18 cellular contexts compared by ENCODE assay signal in the genomic region with DNA sequence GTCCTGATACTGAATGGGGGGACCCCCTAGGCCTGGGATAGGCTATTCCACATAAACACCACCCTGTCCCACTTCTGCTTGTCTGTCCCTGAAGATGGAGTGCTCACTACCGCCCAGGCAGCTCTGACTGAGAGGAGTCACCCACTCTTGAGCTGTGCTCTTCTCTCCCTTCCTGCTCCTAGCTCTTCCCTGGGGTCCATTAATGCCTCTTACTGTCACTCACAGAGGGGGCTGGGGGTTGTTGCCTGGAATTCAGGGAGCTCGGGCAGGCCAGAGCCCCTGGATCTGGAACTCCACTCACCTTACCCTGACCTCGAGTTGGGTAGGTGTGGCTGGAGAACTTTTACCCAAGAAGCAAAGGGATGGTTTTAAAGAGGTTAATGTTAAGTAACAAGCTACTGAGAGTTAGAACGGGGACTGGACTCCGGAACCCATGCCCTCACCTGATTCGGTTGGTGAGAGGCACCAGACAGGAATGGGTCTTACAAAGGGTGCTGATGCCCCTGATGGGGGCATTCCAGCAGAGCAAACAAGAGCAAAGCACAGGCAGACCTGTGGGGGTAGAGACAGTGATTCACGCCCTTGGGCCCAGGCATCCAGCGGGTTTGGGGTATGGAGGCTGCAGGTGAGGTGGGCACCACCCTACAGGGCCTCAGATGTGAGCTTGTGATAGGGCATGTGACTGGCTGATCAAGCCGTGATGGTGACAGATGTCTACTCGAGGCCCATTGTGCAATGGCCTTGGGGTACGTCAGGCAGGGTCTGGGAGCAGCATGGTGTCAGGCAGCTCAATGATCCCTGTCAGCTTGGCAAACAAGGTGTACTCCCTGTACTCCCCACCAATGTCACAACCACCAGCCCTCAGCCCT. TPM values are rescaled to one million over a fixed set of nuclear protein-coding genes. Genes with fewer than 3 reads are reported as not detected.
DNase-seq lines count a peak whose midpoint lies in the region; ATAC-seq, FAIRE-seq and TF ChIP-seq lines count a peak whose summit lies in the region.
"Had no signal": no experiment of that assay in that cellular context is flagged by ENCODE, and none has a peak within 500 bp of the region (broad histone marks: within the 10 kb centered on the region; RNA-seq: fewer than 3 reads in every experiment).

No MANE protein-coding gene starts in this region.

- H3K9me3 ChIP-seq in HepG2 (ENCODE audit: low read length) = no peaks in the 10 kb centered on the region
- H3K9me3 ChIP-seq: left lung had no signal

- H3K9ac ChIP-seq in HepG2 (ENCODE audit: insufficient read depth, low read depth, low read length) = no peak overlapping the region

- DNase-seq in activated naive CD8-positive, alpha-beta T cell treated with anti-CD3 and anti-CD28 coated beads, Interleukin-2, amount 10 ng/mL, durations not matched to agents 7 days and 5 days = no peak
- no peak for DNase-seq in activated naive CD8-positive, alpha-beta T cell treated with anti-CD3 and anti-CD28 coated beads for 36 hours
- DNase-seq in RWPE1 (ENCODE audit: low spot score) = no peak
- DNase-seq in HepG2 (ENCODE audit: low spot score) = no peak
- no peak for DNase-seq in stimulated activated naive B cell treated with anti-CD40 and anti-IgM and Interleukin-4, amounts not matched to agents 10 μg/mL and 1 μg/mL and 100 μg/mL, for 72 hours
- DNase-seq in NCI-H1048 (lab: John Stamatoyannopoulos, UW) = no peak
- DNase-seq: caudate nucleus; effector memory CD4-positive, alpha-beta T cell; Kasumi-1; naive B cell; NCI-H1436 treated with DMSO at 0.1 percent for 48 hours; NCI-H345; SHP77; substantia nigra had no signal

- intact Hi-C loops in HepG2 (cut with micrococcal nuclease; ENCODE audit: unreplicated experiment) = no loop called here

- H3K27me3 Mint-ChIP-seq in activated naive CD8-positive, alpha-beta T cell treated with anti-CD3 and anti-CD28 coated beads, Interleukin-2, amount 10 ng/mL, durations not matched to agents 7 days and 5 days = no peaks in the 10 kb centered on the region
- H3K27me3 Mint-ChIP-seq in activated naive CD8-positive, alpha-beta T cell treated with anti-CD3 and anti-CD28 coated beads for 36 hours = no peaks in the 10 kb centered on the region
- H3K27me3 Mint-ChIP-seq in stimulated activated naive B cell treated with anti-CD40 and anti-IgM and Interleukin-4, amounts not matched to agents 10 μg/mL and 1 μg/mL and 100 μg/mL, for 72 hours = no peaks in the 10 kb centered on the region
- H3K27me3 Mint-ChIP-seq: naive B cell had no signal

- TF ChIP-seq EP300 in HepG2 (IDR thresholded peaks at IDR 0.05; ENCODE audit: low read depth in 2 of 2, low read length in 2 of 2) (no peak), HepG2 (CRISPR knock-in tag; IDR thresholded peaks at IDR 0.05; ENCODE audit: borderline replicate concordance) (no peak)

- FAIRE-seq in HepG2 (lab: Jason Lieb, UNC) = no peak
- FAIRE-seq: GM18507 had no signal

- H4K20me1 ChIP-seq in HepG2 (ENCODE audit: insufficient read depth, low read length) = no peaks in the 10 kb centered on the region

- POLR2A ChIA-PET in activated naive CD8-positive, alpha-beta T cell treated with anti-CD3 and anti-CD28 coated beads, Interleukin-2, amount 10 ng/mL, durations not matched to agents 7 days and 5 days (lab: Charles Lee) = interaction anchor here (0.6 to 0.9 kb wide), 2 partner anchors 58 to 179 kb away, joined by 3 read pairs; partner anchors contain the start of gene SETD2
- POLR2A ChIA-PET in RWPE1 (lab: Yijun Ruan, JAX; ENCODE audit: low non-redundant PET) = no interaction called here
- POLR2A ChIA-PET in HepG2 (lab: Yijun Ruan, JAX) = interaction anchor here (1.0 kb wide), 1 partner anchor 8 kb away, joined by 6 read pairs; the partner anchor contains the start of gene CCDC12

- H3K9me3 Mint-ChIP-seq in activated naive CD8-positive, alpha-beta T cell treated with anti-CD3 and anti-CD28 coated beads, Interleukin-2, amount 10 ng/mL, durations not matched to agents 7 days and 5 days = no peaks in the 10 kb centered on the region
- no peaks in the 10 kb centered on the region for H3K9me3 Mint-ChIP-seq in activated naive CD8-positive, alpha-beta T cell treated with anti-CD3 and anti-CD28 coated beads for 36 hours
- H3K9me3 Mint-ChIP-seq in stimulated activated naive B cell treated with anti-CD40 and anti-IgM and Interleukin-4, amounts not matched to agents 10 μg/mL and 1 μg/mL and 100 μg/mL, for 72 hours = no peaks in the 10 kb centered on the region
- H3K9me3 Mint-ChIP-seq: naive B cell had no signal

- H3K36me3 ChIP-seq in HepG2 (replicated peaks in 1 of 2; ENCODE audit: control insufficient read depth in 1 of 2, insufficient read depth in 2 of 2, low read length in 2 of 2) = no peaks in the 10 kb centered on the region

- CTCF ChIA-PET in RWPE1 (lab: Yijun Ruan, JAX) = no interaction called here
- CTCF ChIA-PET in HepG2 (lab: Yijun Ruan, JAX; ENCODE audit: low intra/inter-chr PET ratio, low total read pairs) = no interaction called here

- ATAC-seq in activated naive CD8-positive, alpha-beta T cell treated with anti-CD3 and anti-CD28 coated beads, Interleukin-2, amount 10 ng/mL, durations not matched to agents 7 days and 5 days (ENCODE audit: low read depth) = no peak
- ATAC-seq in HepG2 (no peak), HG02642 (IDR thresholded peaks at IDR 0.05; ENCODE audit: poor library complexity, unreplicated experiment) (no peak), HG02840 (IDR thresholded peaks at IDR 0.05; ENCODE audit: low FRiP score, unreplicated experiment) (no peak)
- ATAC-seq in stimulated activated naive B cell treated with anti-CD40 and anti-IgM and Interleukin-4, amounts not matched to agents 10 μg/mL and 1 μg/mL and 100 μg/mL, for 72 hours (replicated peaks) = no peak
- ATAC-seq: left lung had no signal

- 85% methylated on average over 7 of the region's 11 CpGs for WGBS in HepG2 (ENCODE audit: low lambda C conversion rate)

- BruUV-seq in HepG2 (replicated peaks; lab: Mats Ljungman, UMichigan) = no TSS peak

- in situ Hi-C loops in HepG2 (cut with HindIII; ENCODE audit: extremely low pct_ligation_motif_present, low pct_unique_long_range_greater_than_20kb) = loop anchor here (5.0 kb wide), 1 partner anchor 53 kb away; no protein-coding TSS in a partner anchor

- TF ChIP-seq POLR2A in HepG2 (IDR thresholded peaks at IDR 0.05; ENCODE audit: insufficient read depth in 1 of 2, low read depth in 2 of 2, low read length in 2 of 2) = no peak

- H3K27ac Mint-ChIP-seq in activated naive CD8-positive, alpha-beta T cell treated with anti-CD3 and anti-CD28 coated beads, Interleukin-2, amount 10 ng/mL, durations not matched to agents 7 days and 5 days = peak overlapping the region; percentile 51
- no peak overlapping the region for H3K27ac Mint-ChIP-seq in activated naive CD8-positive, alpha-beta T cell treated with anti-CD3 and anti-CD28 coated beads for 36 hours
- peak overlapping the region; percentile 78 for H3K27ac Mint-ChIP-seq in stimulated activated naive B cell treated with anti-CD40 and anti-IgM and Interleukin-4, amounts not matched to agents 10 μg/mL and 1 μg/mL and 100 μg/mL, for 72 hours

- H3K4me1 ChIP-seq in HepG2 (ENCODE audit: insufficient read depth, low read length) = peaks cover 37% of the 10 kb centered on the region

- no peak overlapping the region for H3K4me3 Mint-ChIP-seq in activated naive CD8-positive, alpha-beta T cell treated with anti-CD3 and anti-CD28 coated beads, Interleukin-2, amount 10 ng/mL, durations not matched to agents 7 days and 5 days
- H3K4me3 Mint-ChIP-seq in activated naive CD8-positive, alpha-beta T cell treated with anti-CD3 and anti-CD28 coated beads for 36 hours = no peak overlapping the region
- H3K4me3 Mint-ChIP-seq in stimulated activated naive B cell treated with anti-CD40 and anti-IgM and Interleukin-4, amounts not matched to agents 10 μg/mL and 1 μg/mL and 100 μg/mL, for 72 hours = no peak overlapping the region

- no peak overlapping the region for H3K4me3 ChIP-seq in HepG2 (replicated peaks in 1 of 3; ENCODE audit: insufficient read depth in 1 of 3, low read depth in 2 of 3, low read length in 3 of 3)
- H3K4me3 ChIP-seq: left lung had no signal

- no peak for TF ChIP-seq RAD21 in HepG2 (CRISPR knock-in tag; IDR thresholded peaks at IDR 0.05)

- TF ChIP-seq CTCF in RWPE1 (conservative IDR thresholded peaks at IDR 0.05; ENCODE audit: low read depth) (no peak), HepG2 (CRISPR knock-in tag; IDR thresholded peaks at IDR 0.05) (no peak)

- H3K79me2 ChIP-seq in HepG2 (ENCODE audit: insufficient read depth, low read length) = no peaks in the 10 kb centered on the region

- peak overlapping the region; percentile 74 for H3K27ac ChIP-seq in RWPE1
- no peak overlapping the region for H3K27ac ChIP-seq in HepG2 (ENCODE audit: extremely low read length, insufficient read depth, low read length)

- no peak overlapping the region for H3K4me2 ChIP-seq in HepG2 (ENCODE audit: low read depth, low read length)

- H3K27me3 ChIP-seq in HepG2 (ENCODE audit: control insufficient read depth in 1 of 2, insufficient read depth in 2 of 2, low read length in 2 of 2) = no peaks in the 10 kb centered on the region
- H3K27me3 ChIP-seq: left lung had no signal

- no peak overlapping the region for H2AFZ ChIP-seq in HepG2 (ENCODE audit: low read length)

- peaks cover 68% of the 10 kb centered on the region for H3K4me1 Mint-ChIP-seq in activated naive CD8-positive, alpha-beta T cell treated with anti-CD3 and anti-CD28 coated beads, Interleukin-2, amount 10 ng/mL, durations not matched to agents 7 days and 5 days
- peaks cover 49% of the 10 kb centered on the region for H3K4me1 Mint-ChIP-seq in activated naive CD8-positive, alpha-beta T cell treated with anti-CD3 and anti-CD28 coated beads for 36 hours
- H3K4me1 Mint-ChIP-seq in stimulated activated naive B cell treated with anti-CD40 and anti-IgM and Interleukin-4, amounts not matched to agents 10 μg/mL and 1 μg/mL and 100 μg/mL, for 72 hours = peaks cover 61 to 84% of the 10 kb centered on the region in 2 donors

- H3K36me3 Mint-ChIP-seq in activated naive CD8-positive, alpha-beta T cell treated with anti-CD3 and anti-CD28 coated beads, Interleukin-2, amount 10 ng/mL, durations not matched to agents 7 days and 5 days = peaks cover 14% of the 10 kb centered on the region
- H3K36me3 Mint-ChIP-seq in activated naive CD8-positive, alpha-beta T cell treated with anti-CD3 and anti-CD28 coated beads for 36 hours = peaks cover 23% of the 10 kb centered on the region
- H3K36me3 Mint-ChIP-seq in stimulated activated naive B cell treated with anti-CD40 and anti-IgM and Interleukin-4, amounts not matched to agents 10 μg/mL and 1 μg/mL and 100 μg/mL, for 72 hours = peaks cover 23 to 42% of the 10 kb centered on the region in 2 donors
- H3K36me3 Mint-ChIP-seq: naive B cell had no signal

RNA-seq across cellular contexts. Expression of gene NBEAL2, which starts 5.4 kb away (rescaled TPM):
- 100 to 1,000 TPM; 165 to 178 TPM for total RNA-seq in activated naive CD8-positive, alpha-beta T cell treated with anti-CD3 and anti-CD28 coated beads, Interleukin-2, amount 10 ng/mL, durations not matched to agents 7 days and 5 days
- total RNA-seq in activated naive CD8-positive, alpha-beta T cell treated with anti-CD3 and anti-CD28 coated beads for 36 hours = 10 to 100 TPM; 63.1 to 67.4 TPM
- total RNA-seq in HepG2 (2016; rRNA removed; fragmentation: Illumina TruSeq; extraction: Trizol) = 6.0 and 9.7 TPM in 2 replicates
- total RNA-seq in HepG2 (2016; cell fraction: cytosol; rRNA removed; fragmentation: Illumina TruSeq; extraction: Trizol; ENCODE audit: low read depth) = 1.8 and 2.7 TPM in 2 replicates
- 6.0 and 8.3 TPM in 2 replicates for total RNA-seq in HepG2 (2016; cell fraction: insoluble cytoplasmic fraction; rRNA removed; fragmentation: Illumina TruSeq; extraction: Trizol)
- total RNA-seq in HepG2 (2016; cell fraction: membrane; rRNA removed; fragmentation: Illumina TruSeq; extraction: Trizol) = 4.1 and 4.3 TPM in 2 replicates
- 14.8 and 19.9 TPM in 2 replicates for total RNA-seq in HepG2 (2016; cell fraction: nucleus; rRNA removed; fragmentation: Illumina TruSeq; extraction: Trizol)
- 12.4 and 15.8 TPM in 2 replicates for polyA plus RNA-seq in HepG2 (2011; rRNA removed)
- 3.6 and 4.9 TPM in 2 replicates for polyA plus RNA-seq in HepG2 (2011; cell fraction: cytosol; rRNA removed)
- 222 and 246 TPM in 2 replicates for polyA plus RNA-seq in HepG2 (2011; cell fraction: nucleus; rRNA removed)
- polyA plus RNA-seq in HepG2 (2012) = 7.9 and 16.7 TPM in 2 replicates
- 0.67 and 0.80 TPM in 2 replicates for polyA plus RNA-seq in HepG2 (2016; cell fraction: cytosol; fragmentation: Illumina TruSeq; extraction: Trizol; ENCODE audit: low read depth)
- 6.4 and 7.7 TPM in 2 replicates for polyA plus RNA-seq in HepG2 (2016; cell fraction: insoluble cytoplasmic fraction; fragmentation: Illumina TruSeq; extraction: Trizol; ENCODE audit: low read depth)
- polyA plus RNA-seq in HepG2 (2016; cell fraction: membrane; fragmentation: Illumina TruSeq; extraction: Trizol; ENCODE audit: low read depth) = 1.5 and 1.8 TPM in 2 replicates
- polyA plus RNA-seq in HepG2 (2016; cell fraction: nucleus; fragmentation: Illumina TruSeq; extraction: Trizol; ENCODE audit: insufficient read depth, low read depth) = 69.9 and 76.5 TPM in 2 replicates
- 8.9 and 19.6 TPM in 2 replicates for polyA minus RNA-seq in HepG2 (2011; rRNA and poly(A)+ RNA removed; ENCODE audit: low replicate concordance)
- 2.9 and 3.9 TPM in 2 replicates for polyA minus RNA-seq in HepG2 (2011; cell fraction: cytosol; rRNA and poly(A)+ RNA removed)
- polyA minus RNA-seq in HepG2 (2011; cell fraction: nucleus; rRNA and poly(A)+ RNA removed) = 18.7 and 21.3 TPM in 2 replicates

RNA-seq across cellular contexts. Expression of gene CCDC12, which starts 8.3 kb away (rescaled TPM):
- total RNA-seq in activated naive CD8-positive, alpha-beta T cell treated with anti-CD3 and anti-CD28 coated beads, Interleukin-2, amount 10 ng/mL, durations not matched to agents 7 days and 5 days = 10 to 100 TPM; 58.6 to 60.0 TPM
- 10 to 100 TPM; 48.8 to 55.4 TPM for total RNA-seq in activated naive CD8-positive, alpha-beta T cell treated with anti-CD3 and anti-CD28 coated beads for 36 hours
- total RNA-seq in HepG2 (2016; rRNA removed; fragmentation: Illumina TruSeq; extraction: Trizol) = 49.5 and 55.2 TPM in 2 replicates
- total RNA-seq in HepG2 (2016; cell fraction: cytosol; rRNA removed; fragmentation: Illumina TruSeq; extraction: Trizol; ENCODE audit: low read depth) = 28.7 and 32.4 TPM in 2 replicates
- 52.2 and 56.9 TPM in 2 replicates for total RNA-seq in HepG2 (2016; cell fraction: insoluble cytoplasmic fraction; rRNA removed; fragmentation: Illumina TruSeq; extraction: Trizol)
- total RNA-seq in HepG2 (2016; cell fraction: membrane; rRNA removed; fragmentation: Illumina TruSeq; extraction: Trizol) = 27.1 and 29.7 TPM in 2 replicates
- 28.6 and 32.0 TPM in 2 replicates for total RNA-seq in HepG2 (2016; cell fraction: nucleus; rRNA removed; fragmentation: Illumina TruSeq; extraction: Trizol)
- 28.9 and 30.1 TPM in 2 replicates for polyA plus RNA-seq in HepG2 (2011; rRNA removed)
- polyA plus RNA-seq in HepG2 (2011; cell fraction: cytosol; rRNA removed) = 32.7 and 35.6 TPM in 2 replicates
- 40.0 and 40.6 TPM in 2 replicates for polyA plus RNA-seq in HepG2 (2011; cell fraction: nucleus; rRNA removed)
- 26.3 and 31.7 TPM in 2 replicates for polyA plus RNA-seq in HepG2 (2012)
- 14.7 and 15.4 TPM in 2 replicates for polyA plus RNA-seq in HepG2 (2016; cell fraction: cytosol; fragmentation: Illumina TruSeq; extraction: Trizol; ENCODE audit: low read depth)
- polyA plus RNA-seq in HepG2 (2016; cell fraction: insoluble cytoplasmic fraction; fragmentation: Illumina TruSeq; extraction: Trizol; ENCODE audit: low read depth) = 73.4 and 79.9 TPM in 2 replicates
- polyA plus RNA-seq in HepG2 (2016; cell fraction: membrane; fragmentation: Illumina TruSeq; extraction: Trizol; ENCODE audit: low read depth) = 18.7 and 18.8 TPM in 2 replicates
- 55.2 TPM in 2 replicates for polyA plus RNA-seq in HepG2 (2016; cell fraction: nucleus; fragmentation: Illumina TruSeq; extraction: Trizol; ENCODE audit: insufficient read depth, low read depth)
- 53.2 and 59.2 TPM in 2 replicates for polyA minus RNA-seq in HepG2 (2011; rRNA and poly(A)+ RNA removed; ENCODE audit: low replicate concordance)
- polyA minus RNA-seq in HepG2 (2011; cell fraction: cytosol; rRNA and poly(A)+ RNA removed) = 9.3 and 12.2 TPM in 2 replicates
- 41.3 and 55.9 TPM in 2 replicates for polyA minus RNA-seq in HepG2 (2011; cell fraction: nucleus; rRNA and poly(A)+ RNA removed)
